21 cellular contexts compared by ENCODE assay signal in the genomic region with DNA sequence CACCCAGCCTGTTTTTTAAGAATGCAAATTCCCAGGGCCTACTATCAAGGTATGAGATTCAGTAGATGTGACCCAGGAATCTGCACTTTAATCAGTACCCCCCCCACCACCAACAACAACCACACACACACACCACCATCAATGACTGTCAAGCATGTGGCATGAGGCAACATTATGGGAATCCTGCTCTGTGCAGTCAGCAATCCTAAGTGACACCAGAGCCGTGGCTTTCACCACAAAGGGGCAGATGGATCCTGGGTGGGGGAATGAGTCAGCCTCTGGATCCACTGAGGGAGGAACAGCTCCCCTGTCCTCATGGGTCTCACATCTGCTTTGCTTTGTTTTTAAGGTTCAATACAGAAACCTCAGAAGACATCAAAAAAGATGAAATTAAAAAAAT.
"Had no signal": no experiment of that assay in that cellular context is flagged by ENCODE, and none has a peak within 500 bp of the region (broad histone marks: within the 10 kb centered on the region; RNA-seq: fewer than 3 reads in every experiment).

No MANE protein-coding gene starts in this region.

- H3K27ac ChIP-seq: body of pancreas, epithelial cell of prostate, spleen, transverse colon, WERI-Rb-1 had no signal

- H3K4me3 Mint-ChIP-seq: activated CD4-positive, alpha-beta T cell treated with anti-CD3 and anti-CD28 coated beads for 36 hours; activated CD8-positive, alpha-beta T cell treated with anti-CD3 and anti-CD28 coated beads, Interleukin-2, amount 10 ng/mL, durations not matched to agents 7 days and 5 days; activated naive CD4-positive, alpha-beta T cell treated with anti-CD3 and anti-CD28 coated beads for 36 hours; central memory CD8-positive, alpha-beta T cell; effector memory CD8-positive, alpha-beta T cell; naive thymus-derived CD4-positive, alpha-beta T cell; stimulated activated memory B cell treated with anti-CD40 and anti-IgM and Interleukin-4, amounts not matched to agents 10 μg/mL and 1 μg/mL and 100 μg/mL, for 72 hours had no signal

- H3K4me3 ChIP-seq: body of pancreas, lung, spleen, transverse colon had no signal

- H3K36me3 ChIP-seq: spleen, transverse colon, WERI-Rb-1 had no signal

- H3K9me3 Mint-ChIP-seq: activated naive CD4-positive, alpha-beta T cell treated with anti-CD3 and anti-CD28 coated beads for 36 hours; central memory CD8-positive, alpha-beta T cell; effector memory CD8-positive, alpha-beta T cell; naive thymus-derived CD4-positive, alpha-beta T cell; stimulated activated memory B cell treated with anti-CD40 and anti-IgM and Interleukin-4, amounts not matched to agents 10 μg/mL and 1 μg/mL and 100 μg/mL, for 72 hours had no signal

- H3K4me1 ChIP-seq: spleen had no signal

- H3K36me3 Mint-ChIP-seq: naive thymus-derived CD4-positive, alpha-beta T cell; stimulated activated memory B cell treated with anti-CD40 and anti-IgM and Interleukin-4, amounts not matched to agents 10 μg/mL and 1 μg/mL and 100 μg/mL, for 72 hours had no signal

- H3K27me3 ChIP-seq: body of pancreas, transverse colon had no signal

- H3K9me3 ChIP-seq: body of pancreas, spleen, transverse colon had no signal

- H3K27ac Mint-ChIP-seq: activated CD4-positive, alpha-beta T cell treated with anti-CD3 and anti-CD28 coated beads for 36 hours; activated CD8-positive, alpha-beta T cell treated with anti-CD3 and anti-CD28 coated beads, Interleukin-2, amount 10 ng/mL, durations not matched to agents 7 days and 5 days; activated naive CD4-positive, alpha-beta T cell treated with anti-CD3 and anti-CD28 coated beads for 36 hours; effector memory CD8-positive, alpha-beta T cell; naive thymus-derived CD4-positive, alpha-beta T cell; stimulated activated memory B cell treated with anti-CD40 and anti-IgM and Interleukin-4, amounts not matched to agents 10 μg/mL and 1 μg/mL and 100 μg/mL, for 72 hours had no signal

- H3K27me3 Mint-ChIP-seq: activated CD4-positive, alpha-beta T cell treated with anti-CD3 and anti-CD28 coated beads for 36 hours; stimulated activated memory B cell treated with anti-CD40 and anti-IgM and Interleukin-4, amounts not matched to agents 10 μg/mL and 1 μg/mL and 100 μg/mL, for 72 hours had no signal

- DNase-seq: activated CD4-positive, alpha-beta T cell treated with anti-CD3 and anti-CD28 coated beads for 36 hours; activated CD8-positive, alpha-beta memory T cell treated with anti-CD3 and anti-CD28 coated beads, Interleukin-2, amount 50 U/mL, for 48 hours; activated CD8-positive, alpha-beta T cell treated with anti-CD3 and anti-CD28 coated beads, Interleukin-2, amount 10 ng/mL, durations not matched to agents 7 days and 5 days; activated naive CD4-positive, alpha-beta T cell treated with anti-CD3 and anti-CD28 coated beads for 36 hours; body of pancreas; cortex of kidney; effector memory CD8-positive, alpha-beta T cell; glutamatergic neuron; left cardiac atrium; midbrain; naive thymus-derived CD4-positive, alpha-beta T cell; right cardiac atrium; spleen; stimulated activated CD4-positive, alpha-beta T cell treated with anti-CD3 and anti-CD28 coated beads, Interleukin-1b, Interleukin-23, amount 100 ng/mL, for 48 hours; T1000; transverse colon; WERI-Rb-1 had no signal

- H3K4me1 Mint-ChIP-seq: activated CD4-positive, alpha-beta T cell treated with anti-CD3 and anti-CD28 coated beads for 36 hours; central memory CD8-positive, alpha-beta T cell; naive thymus-derived CD4-positive, alpha-beta T cell; stimulated activated memory B cell treated with anti-CD40 and anti-IgM and Interleukin-4, amounts not matched to agents 10 μg/mL and 1 μg/mL and 100 μg/mL, for 72 hours had no signal
